7 cellular contexts compared by ENCODE assay signal in genomic region chr21:8455279-8456128, GRCh38.
DNase-seq lines count a peak whose midpoint lies in the region; ATAC-seq, FAIRE-seq and TF ChIP-seq lines count a peak whose summit lies in the region.
"Not testable (repeated sequence)": the region's sequence is repeated elsewhere in the genome, so short reads cannot be mapped to it uniquely, and the experiment has no call there.

No MANE protein-coding gene starts in this region.

- not testable (repeated sequence) for H3K4me2 ChIP-seq in GM23338

- H3F3A ChIP-seq in GM23338 (replicated peaks; ENCODE audit: low read depth): not testable (repeated sequence)

- H3K27me3 ChIP-seq in GM23338 (ENCODE audit: insufficient read depth); pancreas: not testable (repeated sequence)

- DNase-seq in GM23338 (ENCODE audit: low spot score); activated T-cell treated with anti-CD3 and anti-CD28 coated beads, Interleukin-2, amount 50 U/mL, for 72 hours; left cardiac atrium; pancreas: not testable (repeated sequence)

- H2AFZ ChIP-seq in GM23338: not testable (repeated sequence)

- not testable (repeated sequence) for H4K20me1 ChIP-seq in GM23338 (replicated peaks; ENCODE audit: insufficient read depth)

- not testable (repeated sequence) for TF ChIP-seq CTCF in GM23338 (conservative IDR thresholded peaks at IDR 0.05; ENCODE audit: low read depth in 2 of 2); pancreas (IDR thresholded peaks at IDR 0.05)

- not testable (repeated sequence) for H3K27ac Mint-ChIP-seq in GM23338; activated T-cell treated with anti-CD3 and anti-CD28 coated beads, Interleukin-2, amount 50 U/mL, for 72 hours

- intact Hi-C loops in left cardiac atrium (cut with DNase I); pancreas (cut with DNase I): not testable (repeated sequence)

- H3K4me1 ChIP-seq in GM23338 (ENCODE audit: insufficient read depth); pancreas: not testable (repeated sequence)

- not testable (repeated sequence) for FAIRE-seq in pancreas (lab: Jason Lieb, UNC)

- H3K36me3 ChIP-seq in GM23338 (ENCODE audit: insufficient read depth); pancreas: not testable (repeated sequence)

- H3K4me3 ChIP-seq in GM23338, pancreas: not testable (repeated sequence)

- H3K27ac ChIP-seq in GM23338 (ENCODE audit: low read depth); pancreas: not testable (repeated sequence)

- H3K4me3 Mint-ChIP-seq in GM23338; activated T-cell treated with anti-CD3 and anti-CD28 coated beads, Interleukin-2, amount 50 U/mL, for 72 hours: not testable (repeated sequence)

- WGBS in pancreas, 2 donors: no CpG with 5 or more reads among the region's 6 CpGs

- not testable (repeated sequence) for H3K4me1 Mint-ChIP-seq in GM23338; activated T-cell treated with anti-CD3 and anti-CD28 coated beads, Interleukin-2, amount 50 U/mL, for 72 hours (ENCODE audit: low read depth)

- not testable (repeated sequence) for H3K79me2 ChIP-seq in GM23338 (replicated peaks; ENCODE audit: insufficient read depth)

- H3K36me3 Mint-ChIP-seq in GM23338 (ENCODE audit: low read depth); activated T-cell treated with anti-CD3 and anti-CD28 coated beads, Interleukin-2, amount 50 U/mL, for 72 hours (ENCODE audit: insufficient read depth in 2 of 2): not testable (repeated sequence)

- ATAC-seq in GM18907 (IDR thresholded peaks at IDR 0.05; ENCODE audit: unreplicated experiment) (peak; percentile 65), GM23338 (peak; percentile 52), HG03039 (IDR thresholded peaks at IDR 0.05; ENCODE audit: unreplicated experiment) (peak; percentile 47), HG03571 (IDR thresholded peaks at IDR 0.05; ENCODE audit: unreplicated experiment) (peak; percentile 55), left cardiac atrium (peak; percentile 63 to 82), pancreas (peak; percentile 40 to 74 (median 60))
- peak; percentile 60 to 66 for ATAC-seq in activated T-cell treated with anti-CD3 and anti-CD28 coated beads, Interleukin-2, amount 50 U/mL, for 72 hours (replicated peaks in 1 of 2)

- H3K27me3 Mint-ChIP-seq in GM23338 (ENCODE audit: insufficient read depth, low read depth, poor library complexity); activated T-cell treated with anti-CD3 and anti-CD28 coated beads, Interleukin-2, amount 50 U/mL, for 72 hours (ENCODE audit: low read depth): not testable (repeated sequence)

- H3K9me2 ChIP-seq in GM23338 (ENCODE audit: insufficient read depth): not testable (repeated sequence)

- H3K9me3 ChIP-seq in pancreas: not testable (repeated sequence)

- H3K9me3 Mint-ChIP-seq in GM23338; activated T-cell treated with anti-CD3 and anti-CD28 coated beads, Interleukin-2, amount 50 U/mL, for 72 hours: not testable (repeated sequence)
